In genomic region chr7:1647961-1648631, GRCh38 we compare ENCODE assay signal across 2 cellular contexts.
TF ChIP-seq lines count a peak whose summit lies in the region.

No MANE protein-coding gene starts in this region.

TF ChIP-seq in GM23338, 12 proteins besides CTCF, POLR2A, EP300 and RAD21 (continued from another document):
- TF ChIP-seq ETS1 (IDR thresholded peaks at IDR 0.05) (no peak), NANOG (IDR thresholded peaks at IDR 0.05; ENCODE audit: borderline replicate concordance) (no peak), ZNF462 (CRISPR knock-in tag; IDR thresholded peaks at IDR 0.05) (no peak), STAT1 (IDR thresholded peaks at IDR 0.05; ENCODE audit: unreplicated experiment) (no peak), ZNF114 (CRISPR knock-in tag; IDR thresholded peaks at IDR 0.05) (no peak), EZH2 (IDR thresholded peaks at IDR 0.05; ENCODE audit: low read depth, unreplicated experiment) (no peak), POLR2AphosphoS5 (IDR thresholded peaks at IDR 0.05; ENCODE audit: low read depth) (no peak)
TF ChIP-seq in GM23338: peak in this region for 0.

TF ChIP-seq in WTC11, 78 proteins besides CTCF, POLR2A, EP300 and RAD21 (continued from another document):
- TF ChIP-seq ZNF532 (CRISPR knock-in tag; IDR thresholded peaks at IDR 0.05; ENCODE audit: borderline replicate concordance) (no peak), TP53 (CRISPR knock-in tag; IDR thresholded peaks at IDR 0.05) (no peak), MXD4 (CRISPR knock-in tag; IDR thresholded peaks at IDR 0.05; ENCODE audit: borderline replicate concordance) (no peak)
